Comparison of ENCODE assay signal across 8 cellular contexts in genomic region chr7:23298885-23299769, GRCh38. TPM values are rescaled to one million over a fixed set of nuclear protein-coding genes. Genes with fewer than 3 reads are reported as not detected.
DNase-seq lines count a peak whose midpoint lies in the region; ATAC-seq and TF ChIP-seq lines count a peak whose summit lies in the region.

Gene MALSU1 (plus strand): TSS chr7:23299339. CDS start chr7:23299353, 14 bp downstream.

- peak within 1 kb of the TSS; percentile 74 for H3K18ac ChIP-seq in IMR-90 (ENCODE audit: low read depth, low read length)

- whole genome bisulfite sequencing in IMR-90 (ENCODE audit: extremely low coverage in 2 of 2, insufficient read length in 1 of 2), 2 experiments = 1% methylated on average over 39 of the region's 59 CpGs; no CpG with 5 or more reads in 1 of the 2 experiments

- CTCF ChIA-PET in IMR-90 (lab: Yijun Ruan, JAX) = no interaction called here

- H2BK120ac ChIP-seq in IMR-90 (ENCODE audit: low read depth, low read length) = peak within 1 kb of the TSS; percentile 88

- no peaks in the 10 kb centered on the region for H3K27me3 ChIP-seq in IMR-90 (ENCODE audit: control insufficient read depth, insufficient read depth, low read length)

- peak within 1 kb of the TSS; percentile 81 for H3K56ac ChIP-seq in IMR-90 (ENCODE audit: extremely low read depth, insufficient read depth, low read length)

- H3K79me1 ChIP-seq in IMR-90 (ENCODE audit: low read depth in 1 of 2, low read length in 2 of 2) = peaks cover 8 to 32% of the 10 kb centered on the region in 2 experiments; a peak in 3 of 4 replicates

- H4K8ac ChIP-seq in IMR-90 (ENCODE audit: low read depth in 2 of 2, low read length in 2 of 2) = peak within 1 kb of the TSS; percentile 96 to 100

- H2BK15ac ChIP-seq in IMR-90 (ENCODE audit: low read depth, low read length) = peak within 1 kb of the TSS; percentile 84; the same call in 2 of the 3 replicates

- peak within 1 kb of the TSS; percentile 99 for H3K4me2 ChIP-seq in IMR-90 (ENCODE audit: low read depth, low read length)

- ATAC-seq in GM21528 (IDR thresholded peaks at IDR 0.05; ENCODE audit: low FRiP score, unreplicated experiment) (peak; percentile 100), IMR-90 (ENCODE audit: low read depth) (peak; percentile 99)

- peak within 1 kb of the TSS; percentile 95 for H2AK9ac ChIP-seq in IMR-90 (replicated peaks; ENCODE audit: low read depth, low read length, poor library complexity)

- H4K5ac ChIP-seq in IMR-90 (ENCODE audit: low read depth, low read length) = peak within 1 kb of the TSS; percentile 98

- peak within 1 kb of the TSS; percentile 89 for H3K23ac ChIP-seq in IMR-90 (ENCODE audit: low read depth, low read length)

- peak within 1 kb of the TSS; percentile 85 for H3K4me3 ChIP-seq in IMR-90 (ENCODE audit: insufficient read depth, low read depth, low read length)

- peak within 1 kb of the TSS; percentile 85 for H3K27ac ChIP-seq in IMR-90 (ENCODE audit: insufficient read depth, low read length)

- H4K20me1 ChIP-seq in IMR-90 (ENCODE audit: insufficient read depth, low read length) = peaks cover 7% of the 10 kb centered on the region; the same call in 1 of the 2 replicates

- TF ChIP-seq RAD21 in IMR-90 (IDR thresholded peaks at IDR 0.05; ENCODE audit: low read length) = no peak

- intact Hi-C loops in IMR-90 (cut with micrococcal nuclease) = no loop called here

- peak within 1 kb of the TSS; percentile 6; the same call in 1 of the 2 replicates for H2BK20ac ChIP-seq in IMR-90 (ENCODE audit: low read depth, low read length)

- TF ChIP-seq POLR2A in IMR-90 (IDR thresholded peaks at IDR 0.05; ENCODE audit: low read depth, low read length) = peak; percentile 71

- in situ Hi-C loops in IMR-90 (cut with MboI; ENCODE audit: low sequenced_read_pairs) = no loop called here

- peak within 1 kb of the TSS; percentile 80 for H2AK5ac ChIP-seq in IMR-90 (ENCODE audit: low read depth, low read length)

- H4K91ac ChIP-seq in IMR-90 (ENCODE audit: insufficient read depth, low read depth, low read length) = peak within 1 kb of the TSS; percentile 81

- H3K9me3 ChIP-seq in IMR-90 (ENCODE audit: control insufficient read depth, insufficient read depth, low read length) = no peaks in the 10 kb centered on the region

- no peak for TF ChIP-seq CTCF in IMR-90 (conservative IDR thresholded peaks at IDR 0.05; ENCODE audit: low read depth, low read length)

- H3K14ac ChIP-seq in IMR-90 (replicated peaks; ENCODE audit: low read depth, low read length) = peak within 1 kb of the TSS; percentile 90

- POLR2A ChIA-PET in IMR-90 (lab: Charles Lee; ENCODE audit: unreplicated experiment) = interaction anchor here (0.5 kb wide), 1 partner anchor 161 kb away, joined by 4 read pairs; no protein-coding TSS in a partner anchor

- H3K36me3 ChIP-seq in IMR-90 (ENCODE audit: control insufficient read depth, insufficient read depth, low read length) = no peaks in the 10 kb centered on the region

- peak within 1 kb of the TSS; percentile 92 for H3K9ac ChIP-seq in IMR-90 (ENCODE audit: low read depth, low read length)

- H3K4ac ChIP-seq in IMR-90 (ENCODE audit: low read depth, low read length) = peak within 1 kb of the TSS; percentile 86

- no TSS peak for BruUV-seq in IMR-90 (replicated peaks; lab: Mats Ljungman, UMichigan)

- dilution Hi-C loops in IMR-90 (cut with HindIII; ENCODE audit: low sequenced_read_pairs, unreplicated experiment) = no loop called here

- H3K9me1 ChIP-seq in IMR-90 (ENCODE audit: insufficient read depth, low read length) = peaks cover 13% of the 10 kb centered on the region

- DNase-seq in DMS 273 (lab: John Stamatoyannopoulos, UW; ENCODE audit: unreplicated experiment) (peak; percentile 99), IMR-90 (peak; percentile 96), OCI-M1 (lab: John Stamatoyannopoulos, UW) (peak; percentile 96), activated T-cell treated with anti-CD3 and anti-CD28 coated beads for 24 hours (ENCODE audit: low read depth) (peak; percentile 95), epidermal melanocyte (ENCODE audit: insufficient read length, low spot score) (peak; percentile 70), middle frontal gyrus (ENCODE audit: extremely low spot score, low spot score) (peak; percentile 98)
- peak; percentile 97 for DNase-seq in stimulated activated CD8-positive, alpha-beta memory T cell treated with anti-CD3 and anti-CD28 coated beads, Interleukin-2, amount 100 ng/mL, for 48 hours (ENCODE audit: low read depth in 2 of 2)

- peak within 1 kb of the TSS; percentile 76 for H2BK5ac ChIP-seq in IMR-90 (ENCODE audit: low read depth, low read length, poor library complexity, severe bottlenecking)

- peaks cover 5% of the 10 kb centered on the region for H3K4me1 ChIP-seq in IMR-90 (ENCODE audit: control insufficient read depth, insufficient read depth, low read length)

- peak within 1 kb of the TSS; percentile 92 for H2AFZ ChIP-seq in IMR-90 (replicated peaks; ENCODE audit: low read length, poor library complexity)

TF ChIP-seq in IMR-90, 13 proteins besides CTCF, POLR2A, EP300 and RAD21:
- TF ChIP-seq MXI1 (IDR thresholded peaks at IDR 0.05; ENCODE audit: borderline replicate concordance, low read depth, low read length) (0 out of 2 replicates have a peak, but pooled peaks have one; percentile 69), SMC3 (IDR thresholded peaks at IDR 0.05; ENCODE audit: low read depth, low read length) (no peak), FOS (IDR thresholded peaks at IDR 0.05; ENCODE audit: low read depth, low read length) (no peak), BHLHE40 (IDR thresholded peaks at IDR 0.05; ENCODE audit: low read depth, low read length) (peak; percentile 8; the same call in 1 of the 2 replicates), RFX5 (IDR thresholded peaks at IDR 0.05; ENCODE audit: low read depth, low read length) (no peak), USF2 (IDR thresholded peaks at IDR 0.05; ENCODE audit: low read depth, low read length) (no peak), MAZ (IDR thresholded peaks at IDR 0.05; ENCODE audit: borderline replicate concordance, low read depth, low read length) (peak; percentile 59; the same call in 1 of the 2 replicates), NFE2L2 (IDR thresholded peaks at IDR 0.05; ENCODE audit: low read depth, low read length) (no peak), MAFK (IDR thresholded peaks at IDR 0.05; ENCODE audit: low read depth, low read length) (no peak), ELK1 (IDR thresholded peaks at IDR 0.05; ENCODE audit: borderline replicate concordance, low read depth, low read length) (no peak), CEBPB (IDR thresholded peaks at IDR 0.05; ENCODE audit: low read depth, low read length) (no peak), RCOR1 (IDR thresholded peaks at IDR 0.05; ENCODE audit: insufficient replicate concordance, low read length) (peak; percentile 8), CHD1 (IDR thresholded peaks at IDR 0.05; ENCODE audit: low read depth, low read length) (no peak)

RNA-seq across cellular contexts. Expression of gene MALSU1, which starts in this region (rescaled TPM):
- 30.5 and 47.8 TPM in 2 replicates for total RNA-seq in IMR-90 (2012; rRNA removed)
- polyA plus RNA-seq in IMR-90 (2012; rRNA removed) = 36.0 and 54.4 TPM in 2 replicates
- polyA plus RNA-seq in IMR-90 (2012; cell fraction: cytosol; rRNA removed) = 95.4 and 113 TPM in 2 replicates
- 33.6 and 35.6 TPM in 2 replicates for polyA plus RNA-seq in IMR-90 (2012; cell fraction: nucleus; rRNA removed; ENCODE audit: low replicate concordance)

Comparison
In these comparisons a context has a peak if more than half of its experiments do, and no peak if none do; other contexts are left out.
1. Peak in every context shown above with its lines: DNase-seq, ATAC-seq, H3K4me3 ChIP-seq and H3K27ac ChIP-seq.